In genomic region chr2:132757676-132758075, GRCh38 we compare ENCODE assay signal across 1 cellular context.
TF ChIP-seq lines count a peak whose summit lies in the region.

No MANE protein-coding gene starts in this region.

TF ChIP-seq in SK-N-SH, 30 proteins besides CTCF, POLR2A, EP300 and RAD21 (continued from another document):
- TF ChIP-seq, protein P1, sequence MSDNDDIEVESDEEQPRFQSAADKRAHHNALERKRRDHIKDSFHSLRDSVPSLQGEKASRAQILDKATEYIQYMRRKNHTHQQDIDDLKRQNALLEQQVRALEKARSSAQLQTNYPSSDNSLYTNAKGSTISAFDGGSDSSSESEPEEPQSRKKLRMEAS (IDR thresholded peaks at IDR 0.05; ENCODE audit: low read depth) = no peak
- TF ChIP-seq TAF1 (IDR thresholded peaks at IDR 0.05; ENCODE audit: borderline replicate concordance, low read depth, low read length) = no peak
- TF ChIP-seq RCOR1 (IDR thresholded peaks at IDR 0.05; ENCODE audit: low read length) = no peak
- no peak for TF ChIP-seq YY1 (IDR thresholded peaks at IDR 0.05; ENCODE audit: low read depth)
